In genomic region chr12:91009319-91009950, GRCh38 we compare ENCODE assay signal across 9 cellular contexts. TPM values are rescaled to one million over a fixed set of nuclear protein-coding genes. Genes with fewer than 3 reads are reported as not detected.
A peak's percentile ranks its signal among the peaks of the same experiment; 100 is the strongest.
DNase-seq lines count a peak whose midpoint lies in the region; ATAC-seq and TF ChIP-seq lines count a peak whose summit lies in the region.
"Had no signal": no experiment of that assay in that cellular context is flagged by ENCODE, and none has a peak within 500 bp of the region (broad histone marks: within the 10 kb centered on the region; RNA-seq: fewer than 3 reads in every experiment).

No MANE protein-coding gene starts in this region.

- no peaks in the 10 kb centered on the region for H3K4me1 ChIP-seq in lower lobe of right lung
- H3K4me1 ChIP-seq in trophoblast cell (ENCODE audit: control insufficient read depth in 1 of 2, insufficient read depth in 2 of 2, low read length in 2 of 2): no peaks in the 10 kb centered on the region

- no peaks in the 10 kb centered on the region for H3K79me1 ChIP-seq in trophoblast cell (ENCODE audit: low read length)

- no peak overlapping the region for H3K4ac ChIP-seq in trophoblast cell (ENCODE audit: low read depth, low read length)

- WGBS in trophoblast cell (ENCODE audit: extremely low coverage, insufficient coverage, insufficient read length): no CpG with 5 or more reads among the region's 1 CpG

- no peak overlapping the region for H3K18ac ChIP-seq in trophoblast cell (ENCODE audit: low read length)

- intact Hi-C loops in lower lobe of right lung (cut with DNase I): no loop called here

- no peak overlapping the region for H3K23ac ChIP-seq in trophoblast cell (ENCODE audit: low read length)

- H4K12ac ChIP-seq in trophoblast cell (ENCODE audit: low read depth, low read length): no peak overlapping the region

- H3K27me3 ChIP-seq in lower lobe of right lung (ENCODE audit: low read depth): no peaks in the 10 kb centered on the region
- no peaks in the 10 kb centered on the region for H3K27me3 ChIP-seq in trophoblast cell (ENCODE audit: insufficient read depth, low read length)

- no peak overlapping the region for H2AK5ac ChIP-seq in trophoblast cell (ENCODE audit: low read length)

- peak in 2 of 3 experiments; percentile 37 to 70 for DNase-seq in NCI-H1417 (lab: John Stamatoyannopoulos, UW)
- DNase-seq in NCI-H1417 treated with DMSO at 0.1 percent for 48 hours (lab: John Stamatoyannopoulos, UW): no peak
- DNase-seq in skeletal muscle cell (ENCODE audit: low read depth): peak; percentile 15
- DNase-seq in lower lobe of right lung: no peak
- no peak for DNase-seq in iPS-NIHi7 (ENCODE audit: extremely low spot score)
- DNase-seq in trophoblast cell: no peak
- DNase-seq: NCI-H2107 had no signal

- ATAC-seq in HG02610 (IDR thresholded peaks at IDR 0.05; ENCODE audit: unreplicated experiment) (peak; percentile 94), HG03571 (IDR thresholded peaks at IDR 0.05; ENCODE audit: unreplicated experiment) (peak; percentile 89), lower lobe of right lung (no peak)

- no peak overlapping the region for H3K4me2 ChIP-seq in trophoblast cell (ENCODE audit: low read length)

- H3K79me2 ChIP-seq in trophoblast cell (ENCODE audit: control insufficient read depth, insufficient read depth, low read length, poor library complexity): no peaks in the 10 kb centered on the region

- H3K36me3 ChIP-seq in lower lobe of right lung (no peaks in the 10 kb centered on the region), trophoblast cell (ENCODE audit: control insufficient read depth in 1 of 2, insufficient read depth in 2 of 2, low read length in 2 of 2) (no peaks in the 10 kb centered on the region)

- no peak overlapping the region for H2AFZ ChIP-seq in trophoblast cell (ENCODE audit: insufficient read depth, low read length, poor library complexity)

- no peak overlapping the region for H3K14ac ChIP-seq in trophoblast cell (ENCODE audit: low read length)

- no peak overlapping the region for H2BK5ac ChIP-seq in trophoblast cell (ENCODE audit: low read depth, low read length, poor library complexity)

- TF ChIP-seq CTCF in lower lobe of right lung (IDR thresholded peaks at IDR 0.05): no peak

- H4K91ac ChIP-seq in trophoblast cell (ENCODE audit: low read depth, low read length): no peak overlapping the region

- H3K4me3 ChIP-seq in skeletal muscle cell (ENCODE audit: low read depth, low read length) (no peak overlapping the region), lower lobe of right lung (no peak overlapping the region), trophoblast cell (ENCODE audit: low read depth, low read length) (no peak overlapping the region)

- H3K9ac ChIP-seq in trophoblast cell (ENCODE audit: low read length): no peak overlapping the region

- H2BK12ac ChIP-seq in trophoblast cell (ENCODE audit: low read length): no peak overlapping the region

- H3K27ac ChIP-seq in lower lobe of right lung (no peak overlapping the region), trophoblast cell (ENCODE audit: low read depth, low read length) (no peak overlapping the region)

- no peak overlapping the region for H2BK120ac ChIP-seq in trophoblast cell (ENCODE audit: insufficient read depth, low read length, poor library complexity)

- H3K9me3 ChIP-seq in lower lobe of right lung (no peaks in the 10 kb centered on the region), trophoblast cell (ENCODE audit: insufficient read depth, low read depth, low read length) (no peaks in the 10 kb centered on the region)

- no peak overlapping the region for H4K8ac ChIP-seq in trophoblast cell (ENCODE audit: low read depth, low read length)

RNA-seq across cellular contexts. Expression of gene EPYC, which starts 4.7 kb away (rescaled TPM):
- not detected for total RNA-seq in lower lobe of right lung
- polyA plus RNA-seq in trophoblast cell (2013): 0.04 and 0.10 TPM in 2 replicates

RNA-seq across cellular contexts. Expression of gene KERA, which starts 48.4 kb away (rescaled TPM):
- total RNA-seq in lower lobe of right lung: not detected
- polyA plus RNA-seq in trophoblast cell (2013): 0.14 and 0.15 TPM in 2 replicates

RNA-seq across cellular contexts. Expression of gene CCER1, which starts 54.5 kb away (rescaled TPM):
- total RNA-seq in lower lobe of right lung: not detected
- not detected in 2 replicates for polyA plus RNA-seq in trophoblast cell (2013)

Comparison
In these comparisons a context has a peak if more than half of its experiments do, and no peak if none do; other contexts are left out.
1. DNase-seq: peak in NCI-H1417 (2 of 3) and skeletal muscle cell (single experiment); none in NCI-H1417 treated with DMSO at 0.1 percent for 48 hours (single experiment), lower lobe of right lung (single experiment), iPS-NIHi7 (single experiment) and trophoblast cell (0 of 2).
2. ATAC-seq: peak in HG02610 (single experiment) and HG03571 (single experiment); none in lower lobe of right lung (0 of 2).